In the genomic region with DNA sequence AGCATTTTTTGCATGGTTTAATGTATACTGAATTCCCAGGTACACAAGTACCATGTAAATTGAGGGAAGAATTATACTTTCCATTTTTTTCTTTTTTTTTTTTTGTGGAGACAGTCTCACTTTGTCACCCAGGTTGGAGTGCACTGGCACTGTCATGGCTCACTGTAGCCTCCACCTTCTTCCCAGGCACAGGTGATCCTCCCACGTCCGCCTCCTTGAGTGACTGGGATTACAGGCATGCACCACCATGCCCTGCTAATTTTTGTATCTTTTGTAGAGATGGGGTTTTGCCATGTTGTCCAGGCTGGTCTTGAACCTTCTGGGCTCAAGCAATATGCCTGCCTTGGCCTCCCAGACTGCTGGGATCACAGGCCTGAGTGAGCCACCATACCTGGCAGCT, we compare ENCODE assay signal across 1 cellular context.
TF ChIP-seq lines count a peak whose summit lies in the region.

No MANE protein-coding gene starts in this region.

TF ChIP-seq in WTC11, 78 proteins besides CTCF, POLR2A, EP300 and RAD21 (continued from another document):
- TF ChIP-seq, protein P1, sequence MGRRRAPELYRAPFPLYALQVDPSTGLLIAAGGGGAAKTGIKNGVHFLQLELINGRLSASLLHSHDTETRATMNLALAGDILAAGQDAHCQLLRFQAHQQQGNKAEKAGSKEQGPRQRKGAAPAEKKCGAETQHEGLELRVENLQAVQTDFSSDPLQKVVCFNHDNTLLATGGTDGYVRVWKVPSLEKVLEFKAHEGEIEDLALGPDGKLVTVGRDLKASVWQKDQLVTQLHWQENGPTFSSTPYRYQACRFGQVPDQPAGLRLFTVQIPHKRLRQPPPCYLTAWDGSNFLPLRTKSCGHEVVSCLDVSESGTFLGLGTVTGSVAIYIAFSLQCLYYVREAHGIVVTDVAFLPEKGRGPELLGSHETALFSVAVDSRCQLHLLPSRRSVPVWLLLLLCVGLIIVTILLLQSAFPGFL (CRISPR knock-in tag; IDR thresholded peaks at IDR 0.05; ENCODE audit: borderline replicate concordance) = no peak
- TF ChIP-seq, protein P2, sequence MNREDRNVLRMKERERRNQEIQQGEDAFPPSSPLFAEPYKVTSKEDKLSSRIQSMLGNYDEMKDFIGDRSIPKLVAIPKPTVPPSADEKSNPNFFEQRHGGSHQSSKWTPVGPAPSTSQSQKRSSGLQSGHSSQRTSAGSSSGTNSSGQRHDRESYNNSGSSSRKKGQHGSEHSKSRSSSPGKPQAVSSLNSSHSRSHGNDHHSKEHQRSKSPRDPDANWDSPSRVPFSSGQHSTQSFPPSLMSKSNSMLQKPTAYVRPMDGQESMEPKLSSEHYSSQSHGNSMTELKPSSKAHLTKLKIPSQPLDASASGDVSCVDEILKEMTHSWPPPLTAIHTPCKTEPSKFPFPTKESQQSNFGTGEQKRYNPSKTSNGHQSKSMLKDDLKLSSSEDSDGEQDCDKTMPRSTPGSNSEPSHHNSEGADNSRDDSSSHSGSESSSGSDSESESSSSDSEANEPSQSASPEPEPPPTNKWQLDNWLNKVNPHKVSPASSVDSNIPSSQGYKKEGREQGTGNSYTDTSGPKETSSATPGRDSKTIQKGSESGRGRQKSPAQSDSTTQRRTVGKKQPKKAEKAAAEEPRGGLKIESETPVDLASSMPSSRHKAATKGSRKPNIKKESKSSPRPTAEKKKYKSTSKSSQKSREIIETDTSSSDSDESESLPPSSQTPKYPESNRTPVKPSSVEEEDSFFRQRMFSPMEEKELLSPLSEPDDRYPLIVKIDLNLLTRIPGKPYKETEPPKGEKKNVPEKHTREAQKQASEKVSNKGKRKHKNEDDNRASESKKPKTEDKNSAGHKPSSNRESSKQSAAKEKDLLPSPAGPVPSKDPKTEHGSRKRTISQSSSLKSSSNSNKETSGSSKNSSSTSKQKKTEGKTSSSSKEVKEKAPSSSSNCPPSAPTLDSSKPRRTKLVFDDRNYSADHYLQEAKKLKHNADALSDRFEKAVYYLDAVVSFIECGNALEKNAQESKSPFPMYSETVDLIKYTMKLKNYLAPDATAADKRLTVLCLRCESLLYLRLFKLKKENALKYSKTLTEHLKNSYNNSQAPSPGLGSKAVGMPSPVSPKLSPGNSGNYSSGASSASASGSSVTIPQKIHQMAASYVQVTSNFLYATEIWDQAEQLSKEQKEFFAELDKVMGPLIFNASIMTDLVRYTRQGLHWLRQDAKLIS (CRISPR knock-in tag; IDR thresholded peaks at IDR 0.05; ENCODE audit: borderline replicate concordance) = no peak
- TF ChIP-seq, protein P3, sequence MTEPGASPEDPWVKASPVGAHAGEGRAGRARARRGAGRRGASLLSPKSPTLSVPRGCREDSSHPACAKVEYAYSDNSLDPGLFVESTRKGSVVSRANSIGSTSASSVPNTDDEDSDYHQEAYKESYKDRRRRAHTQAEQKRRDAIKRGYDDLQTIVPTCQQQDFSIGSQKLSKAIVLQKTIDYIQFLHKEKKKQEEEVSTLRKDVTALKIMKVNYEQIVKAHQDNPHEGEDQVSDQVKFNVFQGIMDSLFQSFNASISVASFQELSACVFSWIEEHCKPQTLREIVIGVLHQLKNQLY (CRISPR knock-in tag; IDR thresholded peaks at IDR 0.05) = no peak
- TF ChIP-seq, protein P4, sequence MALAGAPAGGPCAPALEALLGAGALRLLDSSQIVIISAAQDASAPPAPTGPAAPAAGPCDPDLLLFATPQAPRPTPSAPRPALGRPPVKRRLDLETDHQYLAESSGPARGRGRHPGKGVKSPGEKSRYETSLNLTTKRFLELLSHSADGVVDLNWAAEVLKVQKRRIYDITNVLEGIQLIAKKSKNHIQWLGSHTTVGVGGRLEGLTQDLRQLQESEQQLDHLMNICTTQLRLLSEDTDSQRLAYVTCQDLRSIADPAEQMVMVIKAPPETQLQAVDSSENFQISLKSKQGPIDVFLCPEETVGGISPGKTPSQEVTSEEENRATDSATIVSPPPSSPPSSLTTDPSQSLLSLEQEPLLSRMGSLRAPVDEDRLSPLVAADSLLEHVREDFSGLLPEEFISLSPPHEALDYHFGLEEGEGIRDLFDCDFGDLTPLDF (CRISPR knock-in tag; IDR thresholded peaks at IDR 0.05) = no peak
- TF ChIP-seq CREB1 (CRISPR knock-in tag; IDR thresholded peaks at IDR 0.05) (no peak), KAT7 (CRISPR knock-in tag; IDR thresholded peaks at IDR 0.05; ENCODE audit: borderline replicate concordance) (no peak)
